Comparison of ENCODE assay signal across 21 cellular contexts in the genomic region with DNA sequence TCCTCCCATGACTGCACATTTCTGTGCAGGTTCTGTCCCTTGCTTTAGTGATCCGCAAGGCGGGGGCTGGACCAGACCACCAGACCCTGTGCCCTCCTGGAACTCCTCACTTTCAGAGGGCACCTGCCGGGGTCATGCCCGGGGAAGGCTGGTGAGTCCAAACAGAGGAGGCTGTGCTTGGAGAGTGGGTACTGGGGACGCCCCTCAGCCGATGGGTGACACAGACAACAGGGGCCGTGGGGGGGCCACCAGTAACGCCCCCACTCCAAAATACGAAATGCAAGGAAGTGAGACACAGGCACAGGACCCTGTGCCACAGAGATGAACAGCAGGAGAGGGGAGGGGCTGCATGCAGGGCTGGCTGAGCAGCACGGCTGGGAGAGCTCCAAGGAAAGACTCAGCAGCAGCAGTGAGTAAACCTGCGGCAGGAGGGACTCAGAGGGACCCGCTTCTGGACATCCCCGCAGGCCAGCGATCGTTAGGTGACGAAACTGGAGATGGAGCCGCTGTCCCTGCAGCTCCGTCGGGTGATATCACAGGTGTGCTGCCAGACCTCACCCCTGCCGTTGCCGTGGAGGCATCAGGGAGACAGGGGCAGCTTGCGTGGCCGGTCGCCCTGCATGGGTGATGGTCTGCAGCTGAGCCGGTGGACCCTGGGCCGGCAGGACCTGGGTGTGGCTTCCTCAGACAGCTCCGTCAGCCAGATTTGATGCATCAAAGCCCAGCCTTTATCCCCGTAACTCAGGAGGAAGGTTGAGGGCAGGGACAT.
"Had no signal": no experiment of that assay in that cellular context is flagged by ENCODE, and none has a peak within 500 bp of the region (broad histone marks: within the 10 kb centered on the region; RNA-seq: fewer than 3 reads in every experiment).

No MANE protein-coding gene starts in this region.

- H3K4me1 Mint-ChIP-seq: brain, neural crest cell, WTC11 had no signal

- DNase-seq: activated CD8-positive, alpha-beta memory T cell treated with anti-CD3 and anti-CD28 coated beads for 24 hours; activated naive CD4-positive, alpha-beta T cell treated with anti-CD3 and anti-CD28 coated beads for 36 hours; activated T-cell treated with anti-CD3 and anti-CD28 coated beads, Interleukin-2, amount 50 U/mL, for 24 hours; central memory CD4-positive, alpha-beta T cell; effector memory CD4-positive, alpha-beta T cell; foreskin keratinocyte; mesendoderm; retina; stimulated activated CD4-positive, alpha-beta T cell treated with anti-CD3 and anti-CD28 coated beads, Interleukin-12 subunit alpha, Interleukin-12 subunit beta, amount 100 ng/mL, for 4 hours; stimulated activated CD4-positive, alpha-beta T cell treated with anti-CD3 and anti-CD28 coated beads, Interleukin-4, amount 100 ng/mL, for 4 hours; T1000; trophoblast cell; uterus had no signal

- H3K27ac Mint-ChIP-seq: activated naive CD4-positive, alpha-beta T cell treated with anti-CD3 and anti-CD28 coated beads for 36 hours; activated T-cell treated with anti-CD3 and anti-CD28 coated beads, Interleukin-2, amount 50 U/mL, for 24 hours; activated T-helper 2 cell treated with anti-CD3 and anti-CD28 coated beads, Interferon-gamma antibody, Interleukin-2, Interleukin-4, amounts not matched to agents 10 μg/mL and 5 μg/mL and 100 μg/mL, durations not matched to agents 14 hours and 24 hours and 36 hours; brain; stimulated activated naive CD8-positive, alpha-beta T cell treated with anti-CD3 and anti-CD28 coated beads, Interleukin-15, Interleukin-2, amounts not matched to agents 100 ng/mL and 50 ng/mL, for 24 hours; T-helper 1 cell treated with Interleukin-12 subunit alpha and Interleukin-12 subunit beta and Interleukin-4 antibody, amounts not matched to agents 30 μg/mL and 1 μg/mL, for 36 hours; WTC11 had no signal

- H3K27me3 Mint-ChIP-seq: activated T-cell treated with anti-CD3 and anti-CD28 coated beads, Interleukin-2, amount 50 U/mL, for 24 hours; stimulated activated naive CD8-positive, alpha-beta T cell treated with anti-CD3 and anti-CD28 coated beads, Interleukin-15, Interleukin-2, amounts not matched to agents 100 ng/mL and 50 ng/mL, for 24 hours had no signal

- H3K27ac ChIP-seq: foreskin keratinocyte, uterus had no signal

- FAIRE-seq: colon had no signal

- H3K9me3 ChIP-seq: mucosa of descending colon, uterus had no signal

- H3K27me3 ChIP-seq: foreskin keratinocyte, uterus had no signal

- H3K4me3 ChIP-seq: mucosa of descending colon, uterus had no signal

- H3K9me3 Mint-ChIP-seq: activated naive CD4-positive, alpha-beta T cell treated with anti-CD3 and anti-CD28 coated beads for 36 hours; activated T-cell treated with anti-CD3 and anti-CD28 coated beads, Interleukin-2, amount 50 U/mL, for 24 hours; activated T-helper 2 cell treated with anti-CD3 and anti-CD28 coated beads, Interferon-gamma antibody, Interleukin-2, Interleukin-4, amounts not matched to agents 10 μg/mL and 5 μg/mL and 100 μg/mL, durations not matched to agents 14 hours and 24 hours and 36 hours; neural crest cell; stimulated activated naive CD8-positive, alpha-beta T cell treated with anti-CD3 and anti-CD28 coated beads, Interleukin-15, Interleukin-2, amounts not matched to agents 100 ng/mL and 50 ng/mL, for 24 hours; T-helper 1 cell treated with Interleukin-12 subunit alpha and Interleukin-12 subunit beta and Interleukin-4 antibody, amounts not matched to agents 30 μg/mL and 1 μg/mL, for 36 hours; WTC11 had no signal

- ATAC-seq: foreskin keratinocyte, mucosa of descending colon, WTC11 had no signal

- H3K36me3 Mint-ChIP-seq: WTC11 had no signal

- H3K36me3 ChIP-seq: uterus had no signal

- H3K4me1 ChIP-seq: foreskin keratinocyte, uterus had no signal

- H3K4me3 Mint-ChIP-seq: activated naive CD4-positive, alpha-beta T cell treated with anti-CD3 and anti-CD28 coated beads for 36 hours; activated T-cell treated with anti-CD3 and anti-CD28 coated beads, Interleukin-2, amount 50 U/mL, for 24 hours; brain; neural crest cell; stimulated activated naive CD8-positive, alpha-beta T cell treated with anti-CD3 and anti-CD28 coated beads, Interleukin-15, Interleukin-2, amounts not matched to agents 100 ng/mL and 50 ng/mL, for 24 hours; T-helper 1 cell treated with Interleukin-12 subunit alpha and Interleukin-12 subunit beta and Interleukin-4 antibody, amounts not matched to agents 30 μg/mL and 1 μg/mL, for 36 hours; WTC11 had no signal
